In the genomic region with DNA sequence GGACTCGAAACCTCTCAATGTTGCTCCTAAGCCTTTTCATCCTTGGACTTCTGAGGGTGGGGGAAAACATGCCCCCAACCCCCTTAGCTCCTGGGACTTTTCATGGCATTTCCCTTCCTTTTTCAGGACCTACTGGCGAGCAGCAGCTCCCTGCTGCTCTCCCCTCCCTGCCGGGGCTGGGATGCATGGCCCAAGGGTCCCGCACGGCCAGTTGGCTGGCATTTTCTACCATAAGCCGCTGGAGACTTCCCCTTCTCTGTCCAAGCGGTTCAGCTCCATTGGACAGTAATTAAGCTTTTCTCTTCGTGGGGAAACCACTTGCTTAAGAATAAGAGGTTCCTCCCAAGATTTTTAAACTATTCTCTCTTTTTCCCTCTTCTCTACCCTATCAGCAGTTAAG, we compare ENCODE assay signal across 1 cellular context.
TF ChIP-seq lines count a peak whose summit lies in the region.

No MANE protein-coding gene starts in this region.

TF ChIP-seq in H1, 55 proteins besides CTCF, POLR2A, EP300 and RAD21:
- TF ChIP-seq EGR1 (IDR thresholded peaks at IDR 0.05; ENCODE audit: borderline replicate concordance, low read depth, low read length) (no peak), ZNF274 (IDR thresholded peaks at IDR 0.05; ENCODE audit: borderline replicate concordance, extremely low read depth, low read length) (no peak), SP4 (IDR thresholded peaks at IDR 0.05; ENCODE audit: low read length) (no peak), ATF3 (IDR thresholded peaks at IDR 0.05; ENCODE audit: insufficient read depth, low read depth, low read length) (no peak)
- TF ChIP-seq, protein P1, sequence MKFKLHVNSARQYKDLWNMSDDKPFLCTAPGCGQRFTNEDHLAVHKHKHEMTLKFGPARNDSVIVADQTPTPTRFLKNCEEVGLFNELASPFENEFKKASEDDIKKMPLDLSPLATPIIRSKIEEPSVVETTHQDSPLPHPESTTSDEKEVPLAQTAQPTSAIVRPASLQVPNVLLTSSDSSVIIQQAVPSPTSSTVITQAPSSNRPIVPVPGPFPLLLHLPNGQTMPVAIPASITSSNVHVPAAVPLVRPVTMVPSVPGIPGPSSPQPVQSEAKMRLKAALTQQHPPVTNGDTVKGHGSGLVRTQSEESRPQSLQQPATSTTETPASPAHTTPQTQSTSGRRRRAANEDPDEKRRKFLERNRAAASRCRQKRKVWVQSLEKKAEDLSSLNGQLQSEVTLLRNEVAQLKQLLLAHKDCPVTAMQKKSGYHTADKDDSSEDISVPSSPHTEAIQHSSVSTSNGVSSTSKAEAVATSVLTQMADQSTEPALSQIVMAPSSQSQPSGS (IDR thresholded peaks at IDR 0.05; ENCODE audit: low read length): no peak
